ENCODE assay signal across 31 cellular contexts in the genomic region with DNA sequence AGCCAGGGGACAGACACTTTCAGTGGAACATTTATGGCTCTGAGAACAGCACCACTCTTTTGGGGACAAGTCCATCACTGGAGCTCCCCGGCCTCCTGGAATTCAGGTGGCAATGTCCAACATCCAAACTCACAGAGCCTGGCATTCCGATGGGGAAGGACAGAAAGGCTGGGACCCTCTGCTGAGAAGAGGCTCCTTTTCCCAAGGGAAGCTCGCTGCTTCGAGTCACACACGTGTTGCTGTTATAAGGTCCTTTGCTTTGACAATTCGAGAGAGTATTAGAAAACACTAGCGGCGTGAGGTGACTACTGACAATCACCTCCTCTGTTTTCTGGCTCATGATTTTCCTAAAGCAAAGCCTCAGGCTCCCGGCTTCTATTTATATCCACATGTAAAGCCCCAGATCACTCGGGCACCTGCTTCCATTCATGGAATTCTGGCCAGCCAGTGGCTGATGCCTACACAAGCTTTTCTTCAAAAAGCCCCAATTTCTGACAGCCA.
DNase-seq lines count a peak whose midpoint lies in the region; ATAC-seq and TF ChIP-seq lines count a peak whose summit lies in the region.
"Had no signal": no experiment of that assay in that cellular context is flagged by ENCODE, and none has a peak within 500 bp of the region (broad histone marks: within the 10 kb centered on the region; RNA-seq: fewer than 3 reads in every experiment).

No MANE protein-coding gene starts in this region.

- intact Hi-C loops in mammary epithelial cell (cut with micrococcal nuclease) (no loop called here), Calu3 (cut with micrococcal nuclease; ENCODE audit: unreplicated experiment) (no loop called here)

- no peaks in the 10 kb centered on the region for H3K36me3 ChIP-seq in cardiac muscle cell
- H3K36me3 ChIP-seq in osteoblast (ENCODE audit: insufficient read depth, low read length), result peaks cover 10% of the 10 kb centered on the region
- H3K36me3 ChIP-seq in mammary epithelial cell (ENCODE audit: insufficient read depth, low read length), result no peaks in the 10 kb centered on the region
- H3K36me3 ChIP-seq: pancreas had no signal

- no peak overlapping the region for H2AFZ ChIP-seq in osteoblast (ENCODE audit: low read length)
- H2AFZ ChIP-seq in mammary epithelial cell (ENCODE audit: low read depth, low read length), result no peak overlapping the region

- H3K36me3 Mint-ChIP-seq in stimulated activated naive B cell treated with anti-CD40 and anti-IgM and Interleukin-4, amounts not matched to agents 10 μg/mL and 1 μg/mL and 100 μg/mL, for 72 hours, result peaks cover 43 to 53% of the 10 kb centered on the region in 2 donors
- peaks cover 19% of the 10 kb centered on the region for H3K36me3 Mint-ChIP-seq in Calu3 (ENCODE audit: insufficient read depth, unreplicated experiment)

- no peak overlapping the region for H3K4me3 Mint-ChIP-seq in stimulated activated naive B cell treated with anti-CD40 and anti-IgM and Interleukin-4, amounts not matched to agents 10 μg/mL and 1 μg/mL and 100 μg/mL, for 72 hours
- no peak overlapping the region for H3K4me3 Mint-ChIP-seq in Calu3 (ENCODE audit: low read depth, unreplicated experiment)
- H3K4me3 Mint-ChIP-seq: CD8-positive, alpha-beta memory T cell; nephron progenitor cell had no signal

- H3K27ac Mint-ChIP-seq in stimulated activated naive B cell treated with anti-CD40 and anti-IgM and Interleukin-4, amounts not matched to agents 10 μg/mL and 1 μg/mL and 100 μg/mL, for 72 hours, result peak overlapping the region; percentile 25
- no peak overlapping the region for H3K27ac Mint-ChIP-seq in Calu3 (ENCODE audit: unreplicated experiment)
- H3K27ac Mint-ChIP-seq: nephron progenitor cell, T-helper 17 cell had no signal

- no peaks in the 10 kb centered on the region for H3K9me3 Mint-ChIP-seq in stimulated activated naive B cell treated with anti-CD40 and anti-IgM and Interleukin-4, amounts not matched to agents 10 μg/mL and 1 μg/mL and 100 μg/mL, for 72 hours
- no peaks in the 10 kb centered on the region for H3K9me3 Mint-ChIP-seq in Calu3 (ENCODE audit: low read depth, unreplicated experiment)
- H3K9me3 Mint-ChIP-seq: CD8-positive, alpha-beta memory T cell; nephron progenitor cell had no signal

- WGBS in mammary epithelial cell (ENCODE audit: low coverage, missing lambda C conversion rate), result 93% methylated on average over 10 of the region's 10 CpGs

- H3K79me2 ChIP-seq in osteoblast (ENCODE audit: insufficient read depth, low read length), result no peaks in the 10 kb centered on the region
- H3K79me2 ChIP-seq in mammary epithelial cell (ENCODE audit: insufficient read depth, low read length), result no peaks in the 10 kb centered on the region

- H3K9me3 ChIP-seq in cardiac muscle cell (ENCODE audit: low read depth), result no peaks in the 10 kb centered on the region
- H3K9me3 ChIP-seq in osteoblast (ENCODE audit: low read depth, low read length), result no peaks in the 10 kb centered on the region
- H3K9me3 ChIP-seq in mammary epithelial cell (replicated peaks; ENCODE audit: insufficient read depth, low read length), result no peaks in the 10 kb centered on the region
- H3K9me3 ChIP-seq: BE2C, mucosa of descending colon, pancreas, stomach had no signal

- TF ChIP-seq CTCF in VCaP (conservative IDR thresholded peaks at IDR 0.05) (no peak), cardiac muscle cell (IDR thresholded peaks at IDR 0.05; ENCODE audit: low read depth, low read length) (no peak), osteoblast (IDR thresholded peaks at IDR 0.05; ENCODE audit: extremely low read depth, low read depth, low read length) (no peak), mammary epithelial cell (conservative IDR thresholded peaks at IDR 0.05 in 1 of 2, IDR thresholded peaks at IDR 0.05 in 1 of 2; ENCODE audit: extremely low read depth in 1 of 2, insufficient read depth in 1 of 2, low read depth in 1 of 2, low read length in 2 of 2) (no peak), Calu3 (IDR thresholded peaks at IDR 0.05; ENCODE audit: unreplicated experiment) (no peak)

- H3K4me1 ChIP-seq in cardiac muscle cell (ENCODE audit: low read depth) (no peaks in the 10 kb centered on the region), osteoblast (ENCODE audit: insufficient read depth, low read length) (peaks cover 5% of the 10 kb centered on the region), mammary epithelial cell (ENCODE audit: insufficient read depth, low read length) (no peaks in the 10 kb centered on the region)
- H3K4me1 ChIP-seq: BE2C, pancreas had no signal

- H3K4me2 ChIP-seq in osteoblast (ENCODE audit: insufficient read depth, low read length) (no peak overlapping the region), mammary epithelial cell (ENCODE audit: insufficient read depth, low read depth, low read length) (no peak overlapping the region)

- no peak for ATAC-seq in stimulated activated naive B cell treated with anti-CD40 and anti-IgM and Interleukin-4, amounts not matched to agents 10 μg/mL and 1 μg/mL and 100 μg/mL, for 72 hours (replicated peaks)
- ATAC-seq in HG02759 (IDR thresholded peaks at IDR 0.05; ENCODE audit: unreplicated experiment), result no peak
- ATAC-seq: HCT116, mucosa of descending colon, pancreas, SK-N-SH treated with all-trans-retinoic acid at 6 μM for 48 hours, T-helper 17 cell had no signal

- no peaks in the 10 kb centered on the region for H3K27me3 ChIP-seq in cardiac muscle cell
- H3K27me3 ChIP-seq in osteoblast (ENCODE audit: insufficient read depth, low read length), result no peaks in the 10 kb centered on the region
- no peaks in the 10 kb centered on the region for H3K27me3 ChIP-seq in mammary epithelial cell (ENCODE audit: insufficient read depth, low read length)
- H3K27me3 ChIP-seq: BE2C, pancreas, stomach had no signal

- BruUV-seq in mammary epithelial cell (replicated peaks; lab: Mats Ljungman, UMichigan) (no TSS peak), Calu3 (replicated peaks; lab: Mats Ljungman, UMichigan) (no TSS peak)

- in situ Hi-C loops in mammary epithelial cell (cut with MboI; ENCODE audit: low sequenced_read_pairs in 2 of 2), result no loop called here

- dilution Hi-C loops in mammary epithelial cell (cut with HindIII; ENCODE audit: low sequenced_read_pairs), result no loop called here

- peaks cover 0 to 7% of the 10 kb centered on the region in 2 donors for H3K4me1 Mint-ChIP-seq in stimulated activated naive B cell treated with anti-CD40 and anti-IgM and Interleukin-4, amounts not matched to agents 10 μg/mL and 1 μg/mL and 100 μg/mL, for 72 hours
- H3K4me1 Mint-ChIP-seq in Calu3 (ENCODE audit: low read depth, unreplicated experiment), result no peaks in the 10 kb centered on the region
- H3K4me1 Mint-ChIP-seq: CD8-positive, alpha-beta memory T cell had no signal

- H3K27ac ChIP-seq in VCaP (peak overlapping the region; percentile 47), cardiac muscle cell (peak overlapping the region; percentile 66), osteoblast (ENCODE audit: low read depth, low read length) (no peak overlapping the region), mammary epithelial cell (ENCODE audit: insufficient read depth, low read depth, low read length) (no peak overlapping the region)
- H3K27ac ChIP-seq: pancreas, skin epidermis had no signal

- peaks cover 9% of the 10 kb centered on the region for H4K20me1 ChIP-seq in osteoblast (ENCODE audit: insufficient read depth, low read length)
- no peaks in the 10 kb centered on the region for H4K20me1 ChIP-seq in mammary epithelial cell (ENCODE audit: insufficient read depth, low read length)

- CTCF ChIA-PET in mammary epithelial cell (lab: Charles Lee; ENCODE audit: low non-redundant PET) (no interaction called here), Calu3 (lab: Charles Lee) (no interaction called here)

- no peaks in the 10 kb centered on the region for H3K27me3 Mint-ChIP-seq in stimulated activated naive B cell treated with anti-CD40 and anti-IgM and Interleukin-4, amounts not matched to agents 10 μg/mL and 1 μg/mL and 100 μg/mL, for 72 hours
- H3K27me3 Mint-ChIP-seq in Calu3 (ENCODE audit: unreplicated experiment), result no peaks in the 10 kb centered on the region
- H3K27me3 Mint-ChIP-seq: CD8-positive, alpha-beta memory T cell; T-helper 17 cell had no signal

- DNase-seq in cardiac muscle cell (ENCODE audit: low read depth in 1 of 2, low spot score in 1 of 2) (peak in 1 of 2 donors; percentile 19), osteoblast (ENCODE audit: insufficient read length, low spot score, missing footprints) (peak; percentile 74), mammary epithelial cell (no peak), NCI-H2227 (lab: John Stamatoyannopoulos, UW; ENCODE audit: unreplicated experiment) (no peak), Calu3 (no peak)
- no peak for DNase-seq in stimulated activated naive B cell treated with anti-CD40 and anti-IgM and Interleukin-4, amounts not matched to agents 10 μg/mL and 1 μg/mL and 100 μg/mL, for 72 hours
- DNase-seq: ACHN; activated CD4-positive, alpha-beta T cell treated with anti-CD3 and anti-CD28 coated beads for 1 hour; activated gamma-delta T cell; activated T-cell treated with anti-CD3 and anti-CD28 coated beads, Interleukin-2, amount 50 U/mL, for 1 hour; BE2C; cerebellar nuclear complex; effector CD4-positive, alpha-beta T cell; glutamatergic neuron; KBM-7; mucosa of descending colon; NCI-H2029 treated with DMSO at 0.1 percent for 48 hours; NCI-H226; NCI-H82; nephron progenitor cell; stomach; T-helper 17 cell; trophoblast cell had no signal

- H3K9ac ChIP-seq in mammary epithelial cell (ENCODE audit: insufficient read depth, low read length), result no peak overlapping the region

- H3K4me3 ChIP-seq in cardiac muscle cell, result no peak overlapping the region
- no peak overlapping the region for H3K4me3 ChIP-seq in osteoblast (ENCODE audit: insufficient read depth, low read length)
- H3K4me3 ChIP-seq in mammary epithelial cell (replicated peaks in 1 of 3; ENCODE audit: insufficient read depth in 1 of 3, low read depth in 2 of 3, low read length in 3 of 3), result no peak overlapping the region
- H3K4me3 ChIP-seq: lung, mucosa of descending colon, pancreas, skin epidermis, stomach had no signal

Comparison
In these comparisons a context has a peak if more than half of its experiments do, and no peak if none do; other contexts are left out.
1. H3K27ac ChIP-seq: peak in VCaP (single experiment) and cardiac muscle cell (single experiment); none in osteoblast (single experiment) and mammary epithelial cell (single experiment).